ENCODE assay signal across 8 cellular contexts in the genomic region with DNA sequence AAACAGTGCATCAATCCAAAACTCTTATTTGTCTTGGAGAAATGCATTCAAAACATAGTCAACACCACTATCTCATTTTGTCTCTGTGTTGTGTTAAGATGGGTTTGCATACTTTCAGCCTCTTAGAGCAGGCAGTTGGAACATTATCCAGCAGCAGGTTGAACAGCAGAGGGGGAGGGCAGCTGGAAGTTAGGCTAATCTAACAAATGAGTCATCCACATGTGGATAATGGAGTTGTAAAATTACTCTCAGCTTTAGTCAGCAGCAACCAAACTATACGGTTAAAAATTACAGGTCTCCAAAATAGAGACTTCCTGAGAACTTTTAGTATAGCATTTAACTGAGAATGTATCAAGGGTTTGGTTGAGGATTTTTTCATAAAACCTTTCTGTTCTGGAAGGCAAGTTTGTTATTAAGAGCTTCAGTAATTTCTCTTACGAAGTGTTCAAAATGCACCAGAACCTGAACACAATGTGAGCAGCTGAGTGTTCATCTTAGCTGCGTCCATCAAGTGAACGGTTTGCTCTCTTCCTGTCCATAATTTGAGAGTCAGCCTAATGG. TPM values are rescaled to one million over a fixed set of nuclear protein-coding genes. Genes with fewer than 3 reads are reported as not detected.
A peak's percentile ranks its signal among the peaks of the same experiment; 100 is the strongest.
DNase-seq lines count a peak whose midpoint lies in the region; ATAC-seq, FAIRE-seq and TF ChIP-seq lines count a peak whose summit lies in the region.

No MANE protein-coding gene starts in this region.

- H3K36me3 Mint-ChIP-seq in chondrocyte (ENCODE audit: low read depth): no peaks in the 10 kb centered on the region

- H3K9me3 Mint-ChIP-seq in chondrocyte (ENCODE audit: low read depth): no peaks in the 10 kb centered on the region

- no peak overlapping the region for H3K4me3 ChIP-seq in pancreas

- TF ChIP-seq CTCF in chondrocyte (IDR thresholded peaks at IDR 0.05) (no peak), pancreas (IDR thresholded peaks at IDR 0.05) (no peak)

- DNase-seq in NOMO-1 treated with DMSO at 0.1 percent for 48 hours (lab: John Stamatoyannopoulos, UW; ENCODE audit: unreplicated experiment) (peak; percentile 41), NOMO-1 treated with dmso at 0.1 percent for 144 hours (lab: John Stamatoyannopoulos, UW; ENCODE audit: unreplicated experiment) (no peak), NCI-H2227 (lab: John Stamatoyannopoulos, UW; ENCODE audit: unreplicated experiment) (peak; percentile 51), chondrocyte (ENCODE audit: low spot score) (no peak), pancreas (peak in 3 of 6 donors; percentile 40 to 46 (median 45)), T1000 (lab: John Stamatoyannopoulos, UW) (no peak), substantia nigra (lab: John Stamatoyannopoulos, UW) (no peak), D341Med (ENCODE audit: low spot score) (no peak)

- H3K27me3 Mint-ChIP-seq in chondrocyte (ENCODE audit: low read depth): no peaks in the 10 kb centered on the region

- H3K27ac Mint-ChIP-seq in chondrocyte (ENCODE audit: unreplicated experiment): peak overlapping the region; percentile 62

- peaks cover 13 to 18% (median 14%) of the 10 kb centered on the region in 3 donors for H3K4me1 ChIP-seq in pancreas

- no peak for FAIRE-seq in pancreas (lab: Jason Lieb, UNC)

- peaks cover 48% of the 10 kb centered on the region for H3K4me1 Mint-ChIP-seq in chondrocyte (ENCODE audit: low read depth)

- no peaks in the 10 kb centered on the region for H3K9me3 ChIP-seq in pancreas

- WGBS in pancreas, 2 donors: 59 to 60% methylated on average over 4 of the region's 4 CpGs

- intact Hi-C loops in pancreas (cut with DNase I): no loop called here

- H3K27ac ChIP-seq in pancreas (peak overlapping the region in 2 of 4 donors; percentile 38 to 42), substantia nigra (ENCODE audit: low read depth, low read length, poor library complexity, severe bottlenecking) (no peak overlapping the region)

- H3K4me3 Mint-ChIP-seq in chondrocyte (ENCODE audit: unreplicated experiment): no peak overlapping the region

- H3K27me3 ChIP-seq in pancreas: no peaks in the 10 kb centered on the region

- peak; percentile 84 to 90 (median 86) for ATAC-seq in pancreas

- H3K36me3 ChIP-seq in pancreas: no peaks in the 10 kb centered on the region

RNA-seq across cellular contexts. Expression of a gene that starts 46.3 kb away (rescaled TPM):
- total RNA-seq in chondrocyte: 51.5 to 83.1 TPM (median 54.1 TPM) in 3 replicates
- total RNA-seq in pancreas: 10 to 100 TPM in 4 of 6 donors, 1 to 10 TPM in 2; 8.9 to 22.3 (median 11.7) TPM
- 1 to 10 TPM; 3.5 to 5.0 TPM for polyA plus RNA-seq in pancreas

Comparison
In these comparisons a context has a peak if more than half of its experiments do, and no peak if none do; other contexts are left out.
1. DNase-seq: peak in NOMO-1 treated with DMSO at 0.1 percent for 48 hours (single experiment) and NCI-H2227 (single experiment); none in NOMO-1 treated with dmso at 0.1 percent for 144 hours (single experiment), chondrocyte (single experiment), T1000 (single experiment), substantia nigra (0 of 49) and D341Med (single experiment).